ENCODE assay signal across 1 cellular context in the genomic region with DNA sequence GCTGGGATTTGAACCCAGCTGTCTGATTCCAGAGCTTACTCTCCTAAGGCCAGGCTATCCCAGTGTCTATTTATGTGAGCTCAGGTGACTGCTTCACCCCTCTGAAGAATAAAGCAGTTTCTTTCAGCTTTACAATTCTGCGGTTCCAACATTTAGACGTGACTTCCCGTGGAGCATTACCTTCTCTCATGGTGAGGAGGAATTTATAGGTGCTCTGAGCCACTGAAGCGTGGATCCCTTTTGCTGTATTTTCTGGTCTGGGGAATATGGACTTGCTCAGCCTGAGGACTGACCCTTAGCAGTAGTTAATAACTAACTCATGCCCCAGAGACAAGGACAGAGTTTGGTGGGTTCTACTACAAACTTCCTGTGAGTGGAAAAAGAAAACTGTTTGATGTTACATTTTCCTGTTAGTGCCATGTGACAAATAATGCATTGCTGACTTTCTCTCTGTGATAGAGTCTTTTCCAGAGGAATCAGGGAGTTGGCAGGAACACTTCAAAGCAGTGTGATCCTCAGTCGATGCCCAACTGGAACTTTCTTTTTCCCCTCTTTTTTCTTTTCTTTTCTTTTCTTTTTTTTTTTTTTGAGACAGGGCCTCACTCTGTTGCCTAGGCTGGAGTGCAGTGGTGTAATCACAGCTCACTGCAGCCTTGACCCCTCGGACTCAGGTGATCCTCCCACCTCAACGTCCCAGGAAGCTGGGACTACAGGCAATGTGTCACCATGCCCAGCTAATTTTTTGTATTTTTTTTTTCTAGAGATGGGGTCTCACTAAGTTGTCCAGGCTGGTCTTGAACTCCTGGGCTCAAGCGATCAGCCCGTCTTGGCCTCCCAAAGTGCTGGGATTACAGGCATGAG.
TF ChIP-seq lines count a peak whose summit lies in the region.

No MANE protein-coding gene starts in this region.

TF ChIP-seq in GM23338, 12 proteins besides CTCF, POLR2A, EP300 and RAD21 (continued from another document):
- TF ChIP-seq ETS1 (IDR thresholded peaks at IDR 0.05): no peak
